ENCODE assay signal across 34 cellular contexts in genomic region chr12:110453569-110454296, GRCh38. TPM values are rescaled to one million over a fixed set of nuclear protein-coding genes. Genes with fewer than 3 reads are reported as not detected.
"Had no signal": no experiment of that assay in that cellular context is flagged by ENCODE, and none has a peak within 500 bp of the region (broad histone marks: within the 10 kb centered on the region; RNA-seq: fewer than 3 reads in every experiment).

No MANE protein-coding gene starts in this region.

- H3K4me2 ChIP-seq: hepatocyte, smooth muscle cell had no signal

- H3K27me3 ChIP-seq: colonic mucosa, esophagus muscularis mucosa, foreskin keratinocyte, gastroesophageal sphincter, heart left ventricle, hepatocyte, suprapubic skin, transverse colon, upper lobe of right lung, uterus had no signal

- DNase-seq: colonic mucosa; effector CD8-positive, alpha-beta T cell; endodermal cell; foreskin keratinocyte; heart left ventricle; left colon; left ventricle myocardium superior; mucosa of descending colon; naive B cell; stimulated activated CD4-positive, alpha-beta T cell treated with anti-CD3 and anti-CD28 coated beads, Interleukin-12 subunit alpha, Interleukin-12 subunit beta, amount 100 ng/mL, for 4 hours; stimulated activated CD4-positive, alpha-beta T cell treated with anti-CD3 and anti-CD28 coated beads, Interleukin-1b, Interleukin-23, amount 100 ng/mL, for 48 hours; stimulated activated CD4-positive, alpha-beta T cell treated with anti-CD3 and anti-CD28 coated beads, Interleukin-4, amount 100 ng/mL, for 1 hour; stimulated activated CD8-positive, alpha-beta memory T cell treated with anti-CD3 and anti-CD28 coated beads, Interleukin-4, amount 100 ng/mL, for 48 hours; stimulated activated naive CD4-positive, alpha-beta T cell; stimulated activated naive CD8-positive, alpha-beta T cell treated with anti-CD3 and anti-CD28 coated beads, Interleukin-15, amount 100 ng/mL, for 72 hours; transverse colon; upper lobe of right lung; uterus had no signal

- ATAC-seq: foreskin keratinocyte; gastroesophageal sphincter; heart left ventricle; left colon; left ventricle myocardium superior; mucosa of descending colon; natural killer cell treated with Interleukin-12 subunit alpha and Interleukin-12 subunit beta and Interleukin-15 and Interleukin-18, amount 100 ng/mL, for 72 hours; sciatic nerve; stimulated activated naive CD8-positive, alpha-beta T cell treated with anti-CD3 and anti-CD28 coated beads, Interleukin-15, amount 100 ng/mL, for 72 hours; upper lobe of right lung had no signal

- H3K4me3 ChIP-seq: colonic mucosa, esophagus muscularis mucosa, gastroesophageal sphincter, heart left ventricle, hepatocyte, lung, mucosa of descending colon, smooth muscle cell, suprapubic skin, transverse colon, upper lobe of right lung, uterus had no signal

- H3K27ac Mint-ChIP-seq: dendritic cell treated with granulocyte-macrophage colony-stimulating factor and Interleukin-4, amounts not matched to agents 40 ng/mL and 50 ng/mL, for 4 days; endodermal cell; memory B cell; mesothelial cell of epicardium; stimulated activated naive CD8-positive, alpha-beta T cell treated with anti-CD3 and anti-CD28 coated beads, Interleukin-15, amount 100 ng/mL, for 72 hours had no signal

- H3K9me3 ChIP-seq: colonic mucosa, esophagus muscularis mucosa, gastroesophageal sphincter, heart left ventricle, mucosa of descending colon, suprapubic skin, transverse colon, upper lobe of right lung, uterus had no signal

- FAIRE-seq: endothelial cell of umbilical vein had no signal

- H3K4me3 Mint-ChIP-seq: dendritic cell treated with granulocyte-macrophage colony-stimulating factor and Interleukin-4, amounts not matched to agents 40 ng/mL and 50 ng/mL, for 4 days; endodermal cell; memory B cell; mesothelial cell of epicardium; natural killer cell treated with Interleukin-12 subunit alpha and Interleukin-12 subunit beta and Interleukin-15 and Interleukin-18, amount 100 ng/mL, for 72 hours; neural crest cell; stimulated activated naive CD8-positive, alpha-beta T cell treated with anti-CD3 and anti-CD28 coated beads, Interleukin-15, amount 100 ng/mL, for 72 hours had no signal

- H3K27me3 Mint-ChIP-seq: dendritic cell treated with granulocyte-macrophage colony-stimulating factor and Interleukin-4, amounts not matched to agents 40 ng/mL and 50 ng/mL, for 4 days; memory B cell; naive B cell; natural killer cell treated with Interleukin-12 subunit alpha and Interleukin-12 subunit beta and Interleukin-15 and Interleukin-18, amount 100 ng/mL, for 72 hours; progenitor cell of endocrine pancreas; stimulated activated naive CD8-positive, alpha-beta T cell treated with anti-CD3 and anti-CD28 coated beads, Interleukin-15, amount 100 ng/mL, for 72 hours had no signal

- H3K9me3 Mint-ChIP-seq: dendritic cell treated with granulocyte-macrophage colony-stimulating factor and Interleukin-4, amounts not matched to agents 40 ng/mL and 50 ng/mL, for 4 days; endodermal cell; memory B cell; mesothelial cell of epicardium; naive B cell; natural killer cell treated with Interleukin-12 subunit alpha and Interleukin-12 subunit beta and Interleukin-15 and Interleukin-18, amount 100 ng/mL, for 72 hours; neural crest cell; stimulated activated naive CD8-positive, alpha-beta T cell treated with anti-CD3 and anti-CD28 coated beads, Interleukin-15, amount 100 ng/mL, for 72 hours had no signal

- H3K36me3 ChIP-seq: colonic mucosa, uterus had no signal

- H3K4me1 ChIP-seq: foreskin keratinocyte, parathyroid adenoma had no signal

- H3K27ac ChIP-seq: colonic mucosa, esophagus muscularis mucosa, foreskin keratinocyte, gastroesophageal sphincter, heart left ventricle, hepatocyte, parathyroid adenoma, suprapubic skin, transverse colon, upper lobe of right lung, uterus had no signal

- H3K9ac ChIP-seq: parathyroid adenoma had no signal

RNA-seq across cellular contexts. Expression of gene RAD9B, which starts 48.4 kb away (rescaled TPM):
- total RNA-seq: epithelial cell of proximal tubule, smooth muscle cell had no signal
